Comparison of ENCODE assay signal across 13 cellular contexts in the genomic region with DNA sequence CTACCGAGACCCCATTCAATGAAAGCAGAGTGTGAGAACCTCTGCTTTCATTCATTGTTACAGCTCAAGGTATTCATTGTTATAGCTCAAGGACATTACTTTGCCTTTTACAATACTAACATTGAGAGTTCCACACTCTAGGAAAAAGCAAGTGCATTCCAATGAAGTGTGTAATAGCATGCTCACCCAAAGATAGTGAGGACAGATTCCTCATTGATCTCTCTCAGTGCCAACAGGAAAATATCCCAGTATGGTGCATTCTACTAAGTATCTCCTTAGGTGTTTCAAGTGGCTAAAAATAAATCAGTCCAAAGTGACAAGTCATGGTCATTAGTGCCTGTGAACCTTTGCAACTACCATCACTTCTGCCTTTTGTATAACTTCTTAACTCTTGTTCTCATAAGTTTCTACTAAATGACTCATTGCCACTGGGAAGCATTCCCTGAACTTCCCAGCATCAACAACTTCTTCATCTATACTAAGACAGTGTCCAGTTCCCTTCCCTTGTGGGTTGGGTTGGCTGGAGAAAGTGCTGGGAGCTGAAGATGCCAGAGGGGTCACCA.
A peak's percentile ranks its signal among the peaks of the same experiment; 100 is the strongest.
DNase-seq lines count a peak whose midpoint lies in the region; FAIRE-seq and TF ChIP-seq lines count a peak whose summit lies in the region.
"Had no signal": no experiment of that assay in that cellular context is flagged by ENCODE, and none has a peak within 500 bp of the region (broad histone marks: within the 10 kb centered on the region; RNA-seq: fewer than 3 reads in every experiment).

No MANE protein-coding gene starts in this region.

- no peaks in the 10 kb centered on the region for H3K79me2 ChIP-seq in astrocyte (ENCODE audit: insufficient read depth, low read length)

- FAIRE-seq in astrocyte (lab: Jason Lieb, UNC): peak; percentile 94

- H3K4me3 ChIP-seq in astrocyte (ENCODE audit: insufficient read depth, low read depth, low read length): no peak overlapping the region
- no peak overlapping the region for H3K4me3 ChIP-seq in coronary artery
- H3K4me3 ChIP-seq: SJSA1 had no signal

- peaks cover 10% of the 10 kb centered on the region for H3K4me1 ChIP-seq in astrocyte (ENCODE audit: insufficient read depth, low read length)
- H3K4me1 ChIP-seq: SJSA1 had no signal

- H3K36me3 Mint-ChIP-seq in HFFc6 (ENCODE audit: low read depth) (no peaks in the 10 kb centered on the region), astrocyte (ENCODE audit: low read depth, unreplicated experiment) (no peaks in the 10 kb centered on the region), CD14-positive monocyte (no peaks in the 10 kb centered on the region)

- H3K4me3 Mint-ChIP-seq in HFFc6 (peak overlapping the region; percentile 8; the same call in 1 of the 2 replicates), astrocyte (ENCODE audit: unreplicated experiment) (no peak overlapping the region), CD14-positive monocyte (no peak overlapping the region)

- intact Hi-C loops in CD14-positive monocyte (cut with micrococcal nuclease): no loop called here

- H3K27ac Mint-ChIP-seq in HFFc6 (peak overlapping the region; percentile 35), astrocyte (ENCODE audit: unreplicated experiment) (peak overlapping the region; percentile 75), CD14-positive monocyte (no peak overlapping the region)

- peak overlapping the region; percentile 42 for H3K4me2 ChIP-seq in astrocyte (ENCODE audit: low read length)
- H3K4me2 ChIP-seq: KMS-11 had no signal

- H3K27me3 Mint-ChIP-seq in HFFc6 (ENCODE audit: insufficient read depth) (no peaks in the 10 kb centered on the region; the same call in 1 of the 2 replicates), astrocyte (ENCODE audit: low read depth, unreplicated experiment) (no peaks in the 10 kb centered on the region), CD14-positive monocyte (ENCODE audit: low read depth in 3 of 3) (peaks cover 0 to 2% (median 0%) of the 10 kb centered on the region in 3 donors)

- H3K27ac ChIP-seq in astrocyte (ENCODE audit: low read depth, low read length): peak overlapping the region; percentile 49
- H3K27ac ChIP-seq in coronary artery: no peak overlapping the region
- H3K27ac ChIP-seq: KMS-11, SJSA1 had no signal

- H2AFZ ChIP-seq in astrocyte (ENCODE audit: low read depth, low read length): no peak overlapping the region

- no peaks in the 10 kb centered on the region for H3K36me3 ChIP-seq in astrocyte (ENCODE audit: insufficient read depth, low read length)
- H3K36me3 ChIP-seq: SJSA1 had no signal

- H3K4me1 Mint-ChIP-seq in HFFc6 (ENCODE audit: low read depth) (peaks cover 32% of the 10 kb centered on the region), astrocyte (ENCODE audit: low read depth, unreplicated experiment) (peaks cover 6% of the 10 kb centered on the region), CD14-positive monocyte (peaks cover 5% of the 10 kb centered on the region)

- DNase-seq in HFFc6 (peak; percentile 58), astrocyte (ENCODE audit: low read depth) (peak; percentile 93), foreskin melanocyte (peak; percentile 59), smooth muscle cell of the brain vasculature (ENCODE audit: low read depth, low spot score) (peak; percentile 32), cortex of kidney (lab: John Stamatoyannopoulos, UW) (no peak), coronary artery (ENCODE audit: low spot score) (no peak), CD14-positive monocyte (ENCODE audit: low spot score) (no peak), nucleus accumbens (lab: John Stamatoyannopoulos, UW) (no peak)
- DNase-seq: activated CD4-positive, alpha-beta T cell treated with anti-CD3 and anti-CD28 coated beads for 1 hour; DMS79 treated with DMSO at 0.1 percent for 48 hours; NCI-H2227 treated with DMSO at 0.1 percent for 48 hours had no signal

- H3K9me3 ChIP-seq in astrocyte (ENCODE audit: insufficient read depth, low read depth, low read length): no peaks in the 10 kb centered on the region
- H3K9me3 ChIP-seq: SJSA1 had no signal

- H4K20me1 ChIP-seq in astrocyte (ENCODE audit: insufficient read depth, low read length): no peaks in the 10 kb centered on the region

- H3K9me3 Mint-ChIP-seq in HFFc6 (peaks cover under 1% of the 10 kb centered on the region; the same call in 1 of the 2 replicates), astrocyte (ENCODE audit: unreplicated experiment) (peaks cover 2% of the 10 kb centered on the region), CD14-positive monocyte (peaks cover 2 to 17% (median 4%) of the 10 kb centered on the region in 7 donors)

- no peaks in the 10 kb centered on the region for H3K27me3 ChIP-seq in astrocyte (ENCODE audit: insufficient read depth, low read length)
- H3K27me3 ChIP-seq: SJSA1 had no signal

- H3K9ac ChIP-seq in astrocyte (ENCODE audit: low read length): no peak overlapping the region
- H3K9ac ChIP-seq: KMS-11 had no signal

- no peak for TF ChIP-seq CTCF in HFFc6 (IDR thresholded peaks at IDR 0.05)
- TF ChIP-seq CTCF in astrocyte (IDR thresholded peaks at IDR 0.05; ENCODE audit: insufficient read depth, low read depth, low read length): no peak
- no peak for TF ChIP-seq CTCF in coronary artery (IDR thresholded peaks at IDR 0.05)
- TF ChIP-seq CTCF in CD14-positive monocyte (IDR thresholded peaks at IDR 0.05): no peak

Comparison
In these comparisons a context has a peak if more than half of its experiments do, and no peak if none do; other contexts are left out.
1. DNase-seq: peak in HFFc6 (single experiment), astrocyte (single experiment), foreskin melanocyte (single experiment) and smooth muscle cell of the brain vasculature (single experiment); none in cortex of kidney (single experiment), coronary artery (single experiment), CD14-positive monocyte (single experiment) and nucleus accumbens (0 of 56).
2. H3K27ac Mint-ChIP-seq: peak in HFFc6 (single experiment) and astrocyte (single experiment); none in CD14-positive monocyte (0 of 7).